Comparison of ENCODE assay signal across 9 cellular contexts in genomic region chr3:139534992-139535879, GRCh38. TPM values are rescaled to one million over a fixed set of nuclear protein-coding genes. Genes with fewer than 3 reads are reported as not detected.
DNase-seq lines count a peak whose midpoint lies in the region; ATAC-seq and TF ChIP-seq lines count a peak whose summit lies in the region.
"Had no signal": no experiment of that assay in that cellular context is flagged by ENCODE, and none has a peak within 500 bp of the region (broad histone marks: within the 10 kb centered on the region; RNA-seq: fewer than 3 reads in every experiment).

No MANE protein-coding gene starts in this region.

- no peak overlapping the region for H3K4me3 ChIP-seq in ectodermal cell (ENCODE audit: insufficient read depth, low read depth, low read length)

- ATAC-seq in Right ventricle myocardium inferior: peak; percentile 93
- no peak for ATAC-seq in activated naive CD8-positive, alpha-beta T cell treated with anti-CD3 and anti-CD28 coated beads, Interleukin-2, amount 50 U/mL, for 24 hours

- H3K36me3 ChIP-seq in ectodermal cell (ENCODE audit: control insufficient read depth, insufficient read depth, low read length): no peaks in the 10 kb centered on the region

- peaks cover 25% of the 10 kb centered on the region for H3K4me1 ChIP-seq in ectodermal cell (ENCODE audit: control insufficient read depth, insufficient read depth, low read length)

- peak overlapping the region; percentile 46 for H3K4me3 Mint-ChIP-seq in mesothelial cell of epicardium
- H3K4me3 Mint-ChIP-seq in activated naive CD8-positive, alpha-beta T cell treated with anti-CD3 and anti-CD28 coated beads, Interleukin-2, amount 50 U/mL, for 24 hours: no peak overlapping the region
- H3K4me3 Mint-ChIP-seq: immature natural killer cell had no signal

- no peaks in the 10 kb centered on the region for H3K27me3 Mint-ChIP-seq in mesothelial cell of epicardium (ENCODE audit: low read depth)
- peaks cover 32% of the 10 kb centered on the region for H3K27me3 Mint-ChIP-seq in activated naive CD8-positive, alpha-beta T cell treated with anti-CD3 and anti-CD28 coated beads, Interleukin-2, amount 50 U/mL, for 24 hours

- H3K36me3 Mint-ChIP-seq in mesothelial cell of epicardium: peaks cover 5% of the 10 kb centered on the region
- H3K36me3 Mint-ChIP-seq in activated naive CD8-positive, alpha-beta T cell treated with anti-CD3 and anti-CD28 coated beads, Interleukin-2, amount 50 U/mL, for 24 hours (ENCODE audit: low read depth): no peaks in the 10 kb centered on the region
- H3K36me3 Mint-ChIP-seq: immature natural killer cell had no signal

- H3K9me3 Mint-ChIP-seq in mesothelial cell of epicardium: no peaks in the 10 kb centered on the region
- H3K9me3 Mint-ChIP-seq in activated naive CD8-positive, alpha-beta T cell treated with anti-CD3 and anti-CD28 coated beads, Interleukin-2, amount 50 U/mL, for 24 hours: no peaks in the 10 kb centered on the region

- H3K27ac Mint-ChIP-seq in mesothelial cell of epicardium: peak overlapping the region; percentile 98
- no peak overlapping the region for H3K27ac Mint-ChIP-seq in activated naive CD8-positive, alpha-beta T cell treated with anti-CD3 and anti-CD28 coated beads, Interleukin-2, amount 50 U/mL, for 24 hours
- H3K27ac Mint-ChIP-seq: immature natural killer cell had no signal

- H3K27ac ChIP-seq in ectodermal cell (ENCODE audit: insufficient read depth, low read depth, low read length, poor library complexity, severe bottlenecking): peak overlapping the region; percentile 72

- intact Hi-C loops in Right ventricle myocardium inferior (cut with DNase I): no loop called here
- intact Hi-C loops in cardiac septum (cut with DNase I): no loop called here

- DNase-seq in Right ventricle myocardium inferior (ENCODE audit: missing footprints) (peak; percentile 84), cardiac septum (ENCODE audit: low spot score) (no peak), mesothelial cell of epicardium (ENCODE audit: low spot score in 2 of 2, unreplicated experiment in 2 of 2) (no peak), NCI-H1436 (lab: John Stamatoyannopoulos, UW) (no peak)
- DNase-seq in stimulated activated CD4-positive, alpha-beta T cell treated with anti-CD3 and anti-CD28 coated beads, Interleukin-2, amount 100 ng/mL, for 24 hours: no peak
- DNase-seq in activated CD4-positive, alpha-beta T cell treated with anti-CD3 and anti-CD28 coated beads, Interleukin-2, amount 50 U/mL, for 1 hour: no peak
- DNase-seq in activated naive CD8-positive, alpha-beta T cell treated with anti-CD3 and anti-CD28 coated beads, Interleukin-2, amount 50 U/mL, for 24 hours: no peak
- DNase-seq: immature natural killer cell had no signal

- H3K27me3 ChIP-seq in ectodermal cell (ENCODE audit: control insufficient read depth, insufficient read depth, low read length, poor library complexity, severe bottlenecking): peaks cover 39% of the 10 kb centered on the region

- TF ChIP-seq CTCF in mesothelial cell of epicardium (IDR thresholded peaks at IDR 0.05; ENCODE audit: unreplicated experiment): no peak

- no peaks in the 10 kb centered on the region for H3K9me3 ChIP-seq in ectodermal cell (ENCODE audit: control insufficient read depth, low read length)

- 86 to 88% methylated on average over 12 of the region's 12 CpGs for whole genome bisulfite sequencing in ectodermal cell, 2 experiments

- H3K4me1 Mint-ChIP-seq in mesothelial cell of epicardium: peaks cover 82% of the 10 kb centered on the region
- peaks cover 12% of the 10 kb centered on the region for H3K4me1 Mint-ChIP-seq in activated naive CD8-positive, alpha-beta T cell treated with anti-CD3 and anti-CD28 coated beads, Interleukin-2, amount 50 U/mL, for 24 hours
- H3K4me1 Mint-ChIP-seq: immature natural killer cell had no signal

RNA-seq across cellular contexts. Expression of gene RBP1, which starts 4.3 kb away (rescaled TPM):
- total RNA-seq in Right ventricle myocardium inferior: 26.3 TPM
- total RNA-seq in cardiac septum: 9.3 TPM
- 12.8 TPM for polyA plus RNA-seq in ectodermal cell (2013, experiment 1 of 4)
- polyA plus RNA-seq in ectodermal cell (2013, experiment 2 of 4): 12.1 TPM
- 24.7 TPM for polyA plus RNA-seq in ectodermal cell (2013, experiment 3 of 4)
- 24.6 TPM for polyA plus RNA-seq in ectodermal cell (2013, experiment 4 of 4)
- 683 to 700 TPM (median 691 TPM) in 3 replicates for total RNA-seq in mesothelial cell of epicardium
- polyA plus RNA-seq: immature natural killer cell had no signal

RNA-seq across cellular contexts. Expression of gene RBP2, which starts 58.9 kb away (rescaled TPM):
- total RNA-seq in Right ventricle myocardium inferior (not detected), cardiac septum (not detected), mesothelial cell of epicardium (not detected in 3 replicates)
- not detected for polyA plus RNA-seq in ectodermal cell (2013, experiment 1 of 4)
- not detected for polyA plus RNA-seq in ectodermal cell (2013, experiment 2 of 4)
- not detected for polyA plus RNA-seq in ectodermal cell (2013, experiment 3 of 4)
- polyA plus RNA-seq in ectodermal cell (2013, experiment 4 of 4): not detected
- polyA plus RNA-seq: immature natural killer cell had no signal

Comparison
In these comparisons a context has a peak if more than half of its experiments do, and no peak if none do; other contexts are left out.
1. RNA of gene RBP1, which starts 4.3 kb away (total RNA-seq): 683 to 700 TPM in mesothelial cell of epicardium; 26.3 TPM in Right ventricle myocardium inferior (single experiment) and 9.3 TPM in cardiac septum (single experiment); every median in the first group is over 10 times any median in the second.